13 cellular contexts compared by ENCODE assay signal in the genomic region with DNA sequence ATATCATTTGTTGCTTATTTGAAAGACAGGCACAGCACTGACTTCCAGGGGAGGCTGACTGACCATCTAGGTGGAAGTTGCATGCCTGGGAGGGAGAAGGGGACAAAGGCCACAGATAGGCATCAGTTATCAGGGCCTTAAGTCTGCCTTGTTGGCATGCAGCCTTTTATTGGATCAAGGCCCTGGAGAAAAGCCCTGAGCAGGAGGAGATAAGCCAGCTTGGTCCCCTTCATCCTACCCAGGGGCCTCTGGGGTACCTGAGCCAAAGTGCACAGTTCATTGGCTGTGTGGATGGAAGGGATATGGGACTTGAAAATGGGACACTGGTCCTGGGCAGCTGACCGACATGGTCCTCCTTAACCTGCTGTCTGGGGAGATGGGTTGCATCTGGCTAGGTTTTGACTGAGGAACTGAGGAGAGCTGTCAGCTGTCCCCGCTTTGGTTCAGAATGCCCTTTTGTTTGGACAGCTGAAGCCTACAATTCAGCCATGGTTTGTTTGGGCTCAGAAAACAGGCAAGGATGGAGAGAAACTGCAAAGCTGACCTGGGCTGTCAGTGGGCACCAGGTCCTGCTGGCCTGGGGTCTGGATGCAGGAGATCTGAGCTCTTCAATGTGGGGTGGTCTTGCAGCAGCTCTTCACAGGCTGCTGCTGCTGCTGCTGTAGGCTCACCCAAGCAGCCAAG.
A peak's percentile ranks its signal among the peaks of the same experiment; 100 is the strongest.
DNase-seq lines count a peak whose midpoint lies in the region; ATAC-seq and TF ChIP-seq lines count a peak whose summit lies in the region.
"Had no signal": no experiment of that assay in that cellular context is flagged by ENCODE, and none has a peak within 500 bp of the region (broad histone marks: within the 10 kb centered on the region; RNA-seq: fewer than 3 reads in every experiment).

No MANE protein-coding gene starts in this region.

- H3K27ac ChIP-seq in endodermal cell (ENCODE audit: low read depth, low read length) = no peak overlapping the region
- H3K27ac ChIP-seq: colonic mucosa had no signal

- no peaks in the 10 kb centered on the region for H3K27me3 Mint-ChIP-seq in activated naive CD8-positive, alpha-beta T cell
- no peaks in the 10 kb centered on the region for H3K27me3 Mint-ChIP-seq in activated naive CD8-positive, alpha-beta T cell treated with anti-CD3 and anti-CD28 coated beads for 36 hours
- H3K27me3 Mint-ChIP-seq in endodermal cell (ENCODE audit: insufficient read depth) = no peaks in the 10 kb centered on the region
- no peaks in the 10 kb centered on the region for H3K27me3 Mint-ChIP-seq in nephron (ENCODE audit: low read depth)
- H3K27me3 Mint-ChIP-seq: activated CD8-positive, alpha-beta memory T cell treated with anti-CD3 and anti-CD28 coated beads, Interleukin-2, amount 10 ng/mL, durations not matched to agents 7 days and 5 days; activated naive CD4-positive, alpha-beta T cell treated with anti-CD3 and anti-CD28 coated beads, Interleukin-2, amount 50 U/mL, for 24 hours had no signal

- H3K4me3 ChIP-seq in endodermal cell (ENCODE audit: low read length) = peak overlapping the region; percentile 72
- H3K4me3 ChIP-seq: colonic mucosa, tibial nerve had no signal

- 93 to 95% methylated on average over 2 of the region's 2 CpGs for WGBS in endodermal cell (ENCODE audit: insufficient coverage in 1 of 2, insufficient read length in 1 of 2), 2 experiments

- H3K4me1 ChIP-seq in endodermal cell (ENCODE audit: control insufficient read depth, insufficient read depth, low read length) = peaks cover 30% of the 10 kb centered on the region

- H3K27me3 ChIP-seq in endodermal cell (ENCODE audit: control insufficient read depth, insufficient read depth, low read length, poor library complexity, severe bottlenecking) = no peaks in the 10 kb centered on the region
- H3K27me3 ChIP-seq: colonic mucosa, tibial nerve had no signal

- DNase-seq in activated naive CD8-positive, alpha-beta T cell treated with anti-CD3 and anti-CD28 coated beads for 36 hours = no peak
- no peak for DNase-seq in endodermal cell
- DNase-seq in DMS 273 (lab: John Stamatoyannopoulos, UW; ENCODE audit: unreplicated experiment) = no peak
- no peak for DNase-seq in GM13976 (ENCODE audit: low spot score)
- DNase-seq: activated CD8-positive, alpha-beta memory T cell treated with anti-CD3 and anti-CD28 coated beads, Interleukin-2, amount 10 ng/mL, durations not matched to agents 7 days and 5 days; colonic mucosa; immature natural killer cell had no signal

- in situ Hi-C loops in GM13976 (cut with MboI; ENCODE audit: low sequenced_read_pairs, unreplicated experiment) = no loop called here

- H3K27ac Mint-ChIP-seq in activated naive CD8-positive, alpha-beta T cell = peak overlapping the region; percentile 61
- no peak overlapping the region for H3K27ac Mint-ChIP-seq in activated naive CD8-positive, alpha-beta T cell treated with anti-CD3 and anti-CD28 coated beads for 36 hours
- H3K27ac Mint-ChIP-seq in endodermal cell (peak overlapping the region; percentile 56), nephron (peak overlapping the region; percentile 64 to 98 (median 89))
- H3K27ac Mint-ChIP-seq: activated CD8-positive, alpha-beta memory T cell treated with anti-CD3 and anti-CD28 coated beads, Interleukin-2, amount 10 ng/mL, durations not matched to agents 7 days and 5 days; activated naive CD4-positive, alpha-beta T cell treated with anti-CD3 and anti-CD28 coated beads, Interleukin-2, amount 50 U/mL, for 24 hours had no signal

- peaks cover 48% of the 10 kb centered on the region for H3K36me3 ChIP-seq in endodermal cell (ENCODE audit: control insufficient read depth, insufficient read depth, low read length)
- H3K36me3 ChIP-seq: colonic mucosa, tibial nerve had no signal

- H3K9ac ChIP-seq in endodermal cell (ENCODE audit: extremely low read depth, low read length, poor library complexity, severe bottlenecking) = peak overlapping the region; percentile 47

- ATAC-seq in GM18505 (IDR thresholded peaks at IDR 0.05; ENCODE audit: unreplicated experiment) = no peak
- no peak for ATAC-seq in GM21528 (IDR thresholded peaks at IDR 0.05; ENCODE audit: low FRiP score, unreplicated experiment)
- ATAC-seq: activated CD8-positive, alpha-beta memory T cell treated with anti-CD3 and anti-CD28 coated beads, Interleukin-2, amount 10 ng/mL, durations not matched to agents 7 days and 5 days had no signal

- TF ChIP-seq CTCF in endodermal cell (conservative IDR thresholded peaks at IDR 0.05) (no peak), nephron (IDR thresholded peaks at IDR 0.05; ENCODE audit: unreplicated experiment in 3 of 3) (no peak), GM13976 (IDR thresholded peaks at IDR 0.05; ENCODE audit: borderline replicate concordance, control extremely low read depth, extremely low read depth, insufficient read depth, missing control alignments) (no peak)

- H3K9me3 Mint-ChIP-seq in activated naive CD8-positive, alpha-beta T cell (ENCODE audit: low read depth) = no peaks in the 10 kb centered on the region
- H3K9me3 Mint-ChIP-seq in activated naive CD8-positive, alpha-beta T cell treated with anti-CD3 and anti-CD28 coated beads for 36 hours = no peaks in the 10 kb centered on the region
- H3K9me3 Mint-ChIP-seq in endodermal cell (no peaks in the 10 kb centered on the region), nephron (no peaks in the 10 kb centered on the region)
- H3K9me3 Mint-ChIP-seq: activated naive CD4-positive, alpha-beta T cell treated with anti-CD3 and anti-CD28 coated beads, Interleukin-2, amount 50 U/mL, for 24 hours; immature natural killer cell had no signal

- H3K36me3 Mint-ChIP-seq in activated naive CD8-positive, alpha-beta T cell = no peaks in the 10 kb centered on the region
- no peaks in the 10 kb centered on the region for H3K36me3 Mint-ChIP-seq in activated naive CD8-positive, alpha-beta T cell treated with anti-CD3 and anti-CD28 coated beads for 36 hours
- H3K36me3 Mint-ChIP-seq in endodermal cell (ENCODE audit: low read depth) (peaks cover 6% of the 10 kb centered on the region), nephron (ENCODE audit: low read depth) (no peaks in the 10 kb centered on the region)
- H3K36me3 Mint-ChIP-seq: activated CD8-positive, alpha-beta memory T cell treated with anti-CD3 and anti-CD28 coated beads, Interleukin-2, amount 10 ng/mL, durations not matched to agents 7 days and 5 days; activated naive CD4-positive, alpha-beta T cell treated with anti-CD3 and anti-CD28 coated beads, Interleukin-2, amount 50 U/mL, for 24 hours; immature natural killer cell had no signal

- H3K4me3 Mint-ChIP-seq in activated naive CD8-positive, alpha-beta T cell = no peak overlapping the region
- H3K4me3 Mint-ChIP-seq in activated naive CD8-positive, alpha-beta T cell treated with anti-CD3 and anti-CD28 coated beads for 36 hours = no peak overlapping the region
- H3K4me3 Mint-ChIP-seq in endodermal cell = peak overlapping the region; percentile 22
- no peak overlapping the region for H3K4me3 Mint-ChIP-seq in nephron
- H3K4me3 Mint-ChIP-seq: activated CD8-positive, alpha-beta memory T cell treated with anti-CD3 and anti-CD28 coated beads, Interleukin-2, amount 10 ng/mL, durations not matched to agents 7 days and 5 days; activated naive CD4-positive, alpha-beta T cell treated with anti-CD3 and anti-CD28 coated beads, Interleukin-2, amount 50 U/mL, for 24 hours; immature natural killer cell had no signal

- H3K9me3 ChIP-seq in endodermal cell (ENCODE audit: control insufficient read depth, low read length) = no peaks in the 10 kb centered on the region
- H3K9me3 ChIP-seq: colonic mucosa, tibial nerve had no signal

- H3K4me1 Mint-ChIP-seq in activated naive CD8-positive, alpha-beta T cell (ENCODE audit: low read depth) = peaks cover 25% of the 10 kb centered on the region
- peaks cover 12% of the 10 kb centered on the region for H3K4me1 Mint-ChIP-seq in activated naive CD8-positive, alpha-beta T cell treated with anti-CD3 and anti-CD28 coated beads for 36 hours
- H3K4me1 Mint-ChIP-seq in endodermal cell (peaks cover 50% of the 10 kb centered on the region), nephron (peaks cover 64% of the 10 kb centered on the region)
- H3K4me1 Mint-ChIP-seq: activated CD8-positive, alpha-beta memory T cell treated with anti-CD3 and anti-CD28 coated beads, Interleukin-2, amount 10 ng/mL, durations not matched to agents 7 days and 5 days; immature natural killer cell had no signal

- no peak for TF ChIP-seq POLR2A in GM18505 (IDR thresholded peaks at IDR 0.05; ENCODE audit: borderline replicate concordance, extremely low read depth, insufficient read depth, insufficient read length)
